ENCODE assay signal across 8 cellular contexts in the genomic region with DNA sequence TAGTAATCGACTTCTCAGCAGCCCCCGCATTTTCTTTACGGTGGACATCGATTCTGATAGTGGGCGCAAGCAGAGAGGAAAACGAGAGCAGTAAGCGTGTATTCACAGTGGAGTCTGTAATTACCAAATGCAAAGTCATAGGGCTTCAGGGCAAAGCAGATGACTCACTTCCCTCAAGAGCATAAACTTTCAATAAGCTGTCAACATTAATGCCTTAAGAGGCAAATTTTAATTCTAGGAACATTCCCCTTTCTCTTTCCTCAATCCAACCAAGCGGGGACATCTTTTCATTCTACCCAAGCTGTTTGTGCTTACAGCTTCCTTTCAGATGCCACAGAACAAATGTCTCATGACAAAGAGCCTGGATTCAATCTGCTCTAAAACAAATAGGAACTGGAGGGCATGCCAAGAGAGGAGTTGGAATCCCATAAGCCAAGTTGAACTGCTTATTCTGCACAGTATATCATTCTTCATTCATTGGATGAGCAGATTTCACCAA. TPM values are rescaled to one million over a fixed set of nuclear protein-coding genes. Genes with fewer than 3 reads are reported as not detected.
DNase-seq lines count a peak whose midpoint lies in the region; ATAC-seq and TF ChIP-seq lines count a peak whose summit lies in the region.

No MANE protein-coding gene starts in this region.

- H3K27me3 Mint-ChIP-seq in CD8-positive, alpha-beta T cell (ENCODE audit: low read depth), result no peaks in the 10 kb centered on the region
- no peaks in the 10 kb centered on the region for H3K27me3 Mint-ChIP-seq in activated naive CD8-positive, alpha-beta T cell treated with anti-CD3 and anti-CD28 coated beads for 36 hours
- H3K27me3 Mint-ChIP-seq in mesothelial cell of epicardium (ENCODE audit: low read depth), result no peaks in the 10 kb centered on the region

- CTCF ChIA-PET in CD8-positive, alpha-beta T cell (lab: Charles Lee), result interaction anchor here (1.4 to 6.1 kb wide), 2 partner anchors 70 to 74 kb away, joined by 3 to 27 read pairs; no protein-coding TSS in a partner anchor

- no peaks in the 10 kb centered on the region for H3K9me3 Mint-ChIP-seq in CD8-positive, alpha-beta T cell
- no peaks in the 10 kb centered on the region for H3K9me3 Mint-ChIP-seq in activated naive CD8-positive, alpha-beta T cell treated with anti-CD3 and anti-CD28 coated beads for 36 hours
- no peaks in the 10 kb centered on the region for H3K9me3 Mint-ChIP-seq in mesothelial cell of epicardium

- peaks cover 19% of the 10 kb centered on the region for H3K4me1 Mint-ChIP-seq in CD8-positive, alpha-beta T cell (ENCODE audit: low read depth)
- peaks cover 40% of the 10 kb centered on the region for H3K4me1 Mint-ChIP-seq in activated naive CD8-positive, alpha-beta T cell treated with anti-CD3 and anti-CD28 coated beads for 36 hours
- H3K4me1 Mint-ChIP-seq in mesothelial cell of epicardium, result peaks cover 17% of the 10 kb centered on the region

- H3K27ac ChIP-seq in CD8-positive, alpha-beta T cell (ENCODE audit: low read depth, low read length), result no peak overlapping the region

- H3K4me3 Mint-ChIP-seq in CD8-positive, alpha-beta T cell, result peak overlapping the region; percentile 66
- peak overlapping the region; percentile 29 for H3K4me3 Mint-ChIP-seq in activated naive CD8-positive, alpha-beta T cell treated with anti-CD3 and anti-CD28 coated beads for 36 hours
- no peak overlapping the region for H3K4me3 Mint-ChIP-seq in mesothelial cell of epicardium

- no peak for TF ChIP-seq CTCF in CD8-positive, alpha-beta T cell (IDR thresholded peaks at IDR 0.05)
- no peak for TF ChIP-seq CTCF in mesothelial cell of epicardium (IDR thresholded peaks at IDR 0.05; ENCODE audit: unreplicated experiment)

- DNase-seq in CD8-positive, alpha-beta T cell, result no peak
- peak; percentile 57 for DNase-seq in KG1 (lab: John Stamatoyannopoulos, UW)
- no peak for DNase-seq in activated naive CD8-positive, alpha-beta T cell treated with anti-CD3 and anti-CD28 coated beads for 36 hours
- DNase-seq in mesothelial cell of epicardium (ENCODE audit: low spot score in 2 of 2, unreplicated experiment in 2 of 2), result no peak
- DNase-seq in SIG-M5 treated with dmso at 0.1 percent for 504 hours (lab: John Stamatoyannopoulos, UW; ENCODE audit: unreplicated experiment), result no peak

- H3K36me3 ChIP-seq in CD8-positive, alpha-beta T cell (ENCODE audit: insufficient read depth, low read length), result no peaks in the 10 kb centered on the region

- peaks cover 2% of the 10 kb centered on the region for H3K36me3 Mint-ChIP-seq in CD8-positive, alpha-beta T cell
- H3K36me3 Mint-ChIP-seq in activated naive CD8-positive, alpha-beta T cell treated with anti-CD3 and anti-CD28 coated beads for 36 hours, result no peaks in the 10 kb centered on the region
- peaks cover 30% of the 10 kb centered on the region for H3K36me3 Mint-ChIP-seq in mesothelial cell of epicardium

- no peaks in the 10 kb centered on the region for H3K9me3 ChIP-seq in CD8-positive, alpha-beta T cell (ENCODE audit: low read length)

- intact Hi-C loops in CD8-positive, alpha-beta T cell (cut with DNase I, micrococcal nuclease), result no loop called here

- no peak overlapping the region for H3K27ac Mint-ChIP-seq in CD8-positive, alpha-beta T cell
- H3K27ac Mint-ChIP-seq in activated naive CD8-positive, alpha-beta T cell treated with anti-CD3 and anti-CD28 coated beads for 36 hours, result peak overlapping the region; percentile 59
- H3K27ac Mint-ChIP-seq in mesothelial cell of epicardium, result peak overlapping the region; percentile 55

- peaks cover 8% of the 10 kb centered on the region for H3K4me1 ChIP-seq in CD8-positive, alpha-beta T cell (ENCODE audit: insufficient read depth, low read length)

- POLR2A ChIA-PET in CD8-positive, alpha-beta T cell (lab: Charles Lee), result interaction anchor here (1.7 kb wide), 1 partner anchor 19 kb away, joined by 3 read pairs; no protein-coding TSS in a partner anchor

- H3K4me3 ChIP-seq in CD8-positive, alpha-beta T cell (ENCODE audit: low read depth, low read length), result no peak overlapping the region

- no peak for ATAC-seq in CD8-positive, alpha-beta T cell
- ATAC-seq in GM21825 (IDR thresholded peaks at IDR 0.05; ENCODE audit: unreplicated experiment), result no peak
- no peak for ATAC-seq in HG03135 (IDR thresholded peaks at IDR 0.05; ENCODE audit: unreplicated experiment)
- ATAC-seq in HG03095 (IDR thresholded peaks at IDR 0.05; ENCODE audit: unreplicated experiment), result no peak

- no peaks in the 10 kb centered on the region for H3K27me3 ChIP-seq in CD8-positive, alpha-beta T cell (ENCODE audit: insufficient read depth, low read length)

RNA-seq across cellular contexts. Expression of a gene that starts 48.6 kb away (rescaled TPM):
- 10 to 100 TPM; 56.0 to 56.6 TPM for total RNA-seq in CD8-positive, alpha-beta T cell
- 100 to 1,000 TPM; 116 to 120 TPM for total RNA-seq in activated naive CD8-positive, alpha-beta T cell treated with anti-CD3 and anti-CD28 coated beads for 36 hours
- 43.3 to 47.1 TPM (median 44.9 TPM) in 3 replicates for total RNA-seq in mesothelial cell of epicardium
